ENCODE assay signal across 22 cellular contexts in genomic region chr10:110404825-110405224, GRCh38.
DNase-seq lines count a peak whose midpoint lies in the region; ATAC-seq and TF ChIP-seq lines count a peak whose summit lies in the region.
"Had no signal": no experiment of that assay in that cellular context is flagged by ENCODE, and none has a peak within 500 bp of the region (broad histone marks: within the 10 kb centered on the region; RNA-seq: fewer than 3 reads in every experiment).

No MANE protein-coding gene starts in this region.

- intact Hi-C loops in natural killer cell (cut with micrococcal nuclease) (no loop called here), prostate gland (cut with DNase I) (no loop called here)

- H3K4me3 ChIP-seq in mesenchymal stem cell (ENCODE audit: insufficient read depth in 1 of 2, low read depth in 1 of 2, low read length in 2 of 2) (no peak overlapping the region), tibial nerve (no peak overlapping the region), prostate gland (no peak overlapping the region)
- H3K4me3 ChIP-seq: GM23248 had no signal

- peak overlapping the region; percentile 10 for H4K8ac ChIP-seq in mesenchymal stem cell (ENCODE audit: low read length)

- no peaks in the 10 kb centered on the region for H3K9me3 ChIP-seq in mesenchymal stem cell (ENCODE audit: control insufficient read depth, low read length)
- no peaks in the 10 kb centered on the region for H3K9me3 ChIP-seq in tibial nerve
- no peaks in the 10 kb centered on the region for H3K9me3 ChIP-seq in prostate gland
- H3K9me3 ChIP-seq: BE2C had no signal

- no peak for DNase-seq in natural killer cell treated with Interleukin-12 subunit alpha and Interleukin-12 subunit beta and Interleukin-15 and Interleukin-18, amount 100 ng/mL, for 72 hours (ENCODE audit: low spot score)
- DNase-seq in natural killer cell: no peak
- DNase-seq in cerebellar cortex (ENCODE audit: low spot score): peak; percentile 96
- DNase-seq in mesenchymal stem cell: no peak
- no peak for DNase-seq in tibial nerve (ENCODE audit: low spot score in 2 of 2)
- DNase-seq in prostate gland (ENCODE audit: low spot score): no peak
- DNase-seq in NCI-H1092 (lab: John Stamatoyannopoulos, UW): no peak
- DNase-seq: 8988T; BE2C; CD4-positive, CD25-positive, alpha-beta regulatory T cell; COR-L47; DMS153; GF-D8; NCI-H1105; NCI-H1694; NCI-H2081 treated with DMSO at 0.1 percent for 48 hours; NCI-H748 treated with DMSO at 0.1 percent for 48 hours; NK-92 treated with Interleukin-12 subunit alpha and Interleukin-12 subunit beta, amount 100 ng/mL, for 24 hours; Right ventricle myocardium superior had no signal

- H2BK5ac ChIP-seq in mesenchymal stem cell (ENCODE audit: low read depth, low read length, poor library complexity, severe bottlenecking): no peak overlapping the region

- no peak overlapping the region for H3K18ac ChIP-seq in mesenchymal stem cell (ENCODE audit: low read depth in 1 of 2, low read length in 2 of 2)

- H3K27me3 Mint-ChIP-seq in natural killer cell treated with Interleukin-12 subunit alpha and Interleukin-12 subunit beta and Interleukin-15 and Interleukin-18, amount 100 ng/mL, for 72 hours: peaks cover 0 to 3% of the 10 kb centered on the region in 2 donors
- H3K27me3 Mint-ChIP-seq in natural killer cell (ENCODE audit: low read depth in 2 of 2): peaks cover 17 to 25% of the 10 kb centered on the region in 2 donors

- H3K36me3 Mint-ChIP-seq in natural killer cell treated with Interleukin-12 subunit alpha and Interleukin-12 subunit beta and Interleukin-15 and Interleukin-18, amount 100 ng/mL, for 72 hours: no peaks in the 10 kb centered on the region
- H3K36me3 Mint-ChIP-seq in natural killer cell: no peaks in the 10 kb centered on the region
- H3K36me3 Mint-ChIP-seq: CD4-positive, CD25-positive, alpha-beta regulatory T cell had no signal

- no peak overlapping the region for H3K4me2 ChIP-seq in mesenchymal stem cell (ENCODE audit: low read length, poor library complexity, severe bottlenecking)

- no peak overlapping the region for H2BK120ac ChIP-seq in mesenchymal stem cell (ENCODE audit: low read depth, low read length)

- TF ChIP-seq CTCF in natural killer cell (IDR thresholded peaks at IDR 0.05) (no peak), tibial nerve (IDR thresholded peaks at IDR 0.05) (no peak), prostate gland (IDR thresholded peaks at IDR 0.05) (no peak)

- H3K9me3 Mint-ChIP-seq in natural killer cell treated with Interleukin-12 subunit alpha and Interleukin-12 subunit beta and Interleukin-15 and Interleukin-18, amount 100 ng/mL, for 72 hours: no peaks in the 10 kb centered on the region
- H3K9me3 Mint-ChIP-seq in natural killer cell: no peaks in the 10 kb centered on the region

- H3K4ac ChIP-seq in mesenchymal stem cell (ENCODE audit: low read depth in 1 of 2, low read length in 2 of 2): no peak overlapping the region

- peak overlapping the region; percentile 90 for H2BK15ac ChIP-seq in mesenchymal stem cell (ENCODE audit: low read depth, poor library complexity, severe bottlenecking)

- 81% methylated on average over 8 of the region's 8 CpGs for WGBS in mesenchymal stem cell
- 87 to 89% methylated on average over 8 of the region's 8 CpGs for WGBS in tibial nerve, 2 donors
- WGBS in prostate gland: 77% methylated on average over 8 of the region's 8 CpGs

- H3K4me1 Mint-ChIP-seq in natural killer cell treated with Interleukin-12 subunit alpha and Interleukin-12 subunit beta and Interleukin-15 and Interleukin-18, amount 100 ng/mL, for 72 hours (ENCODE audit: low read depth in 2 of 2): peaks cover 33 to 43% of the 10 kb centered on the region in 2 donors
- H3K4me1 Mint-ChIP-seq in natural killer cell: peaks cover 0 to 14% of the 10 kb centered on the region in 2 donors

- no peak for TF ChIP-seq POLR2A in tibial nerve (IDR thresholded peaks at IDR 0.05)
- TF ChIP-seq POLR2A in prostate gland (IDR thresholded peaks at IDR 0.05): no peak

- no peak for TF ChIP-seq EP300 in tibial nerve (IDR thresholded peaks at IDR 0.05)

- H3K9ac ChIP-seq in mesenchymal stem cell (ENCODE audit: low read length): no peak overlapping the region
- H3K9ac ChIP-seq: GM23248 had no signal

- no peaks in the 10 kb centered on the region for H3K79me1 ChIP-seq in mesenchymal stem cell (replicated peaks; ENCODE audit: low read length, poor library complexity, severe bottlenecking)

- H2AK5ac ChIP-seq in mesenchymal stem cell (ENCODE audit: low read length, severe bottlenecking): peak overlapping the region; percentile 50

- H3K36me3 ChIP-seq in mesenchymal stem cell (ENCODE audit: control insufficient read depth in 1 of 2, insufficient read depth in 2 of 2, low read depth in 1 of 2, low read length in 2 of 2): no peaks in the 10 kb centered on the region
- no peaks in the 10 kb centered on the region for H3K36me3 ChIP-seq in tibial nerve
- H3K36me3 ChIP-seq in prostate gland: no peaks in the 10 kb centered on the region
- H3K36me3 ChIP-seq: BE2C had no signal

- H3K4me3 Mint-ChIP-seq in natural killer cell treated with Interleukin-12 subunit alpha and Interleukin-12 subunit beta and Interleukin-15 and Interleukin-18, amount 100 ng/mL, for 72 hours: no peak overlapping the region
- no peak overlapping the region for H3K4me3 Mint-ChIP-seq in natural killer cell
- H3K4me3 Mint-ChIP-seq: CD4-positive, CD25-positive, alpha-beta regulatory T cell had no signal

- H2BK12ac ChIP-seq in mesenchymal stem cell (ENCODE audit: low read length in 2 of 2): peak overlapping the region; percentile 15 to 52

- H3K27me3 ChIP-seq in mesenchymal stem cell (ENCODE audit: control insufficient read depth in 1 of 2, insufficient read depth in 1 of 2, low read length in 2 of 2): no peaks in the 10 kb centered on the region
- H3K27me3 ChIP-seq in tibial nerve: no peaks in the 10 kb centered on the region
- no peaks in the 10 kb centered on the region for H3K27me3 ChIP-seq in prostate gland (replicated peaks; ENCODE audit: insufficient read depth)
- H3K27me3 ChIP-seq: BE2C had no signal

- H3K23ac ChIP-seq in mesenchymal stem cell (ENCODE audit: low read length in 2 of 2): no peak overlapping the region

- peak overlapping the region; percentile 75 for H4K91ac ChIP-seq in mesenchymal stem cell (ENCODE audit: low read length)

- peak overlapping the region in 1 of 2 experiments; percentile 68 for H3K14ac ChIP-seq in mesenchymal stem cell (ENCODE audit: low read length in 2 of 2)

- no peak for ATAC-seq in natural killer cell treated with Interleukin-12 subunit alpha and Interleukin-12 subunit beta and Interleukin-15 and Interleukin-18, amount 100 ng/mL, for 72 hours
- ATAC-seq in natural killer cell (no peak), HG03108 (IDR thresholded peaks at IDR 0.05; ENCODE audit: unreplicated experiment) (no peak)
- ATAC-seq: HCT116 had no signal

- H3K27ac Mint-ChIP-seq in natural killer cell treated with Interleukin-12 subunit alpha and Interleukin-12 subunit beta and Interleukin-15 and Interleukin-18, amount 100 ng/mL, for 72 hours: peak overlapping the region; percentile 14 to 62
- no peak overlapping the region for H3K27ac Mint-ChIP-seq in natural killer cell

- no peak overlapping the region for H2AFZ ChIP-seq in mesenchymal stem cell (ENCODE audit: low read depth, low read length)
- H2AFZ ChIP-seq: GM23248 had no signal

- H3K4me1 ChIP-seq in mesenchymal stem cell (ENCODE audit: control insufficient read depth, insufficient read depth, low read depth, low read length): peaks cover 15% of the 10 kb centered on the region
- H3K4me1 ChIP-seq in tibial nerve: peaks cover 0 to under 1% (median 0%) of the 10 kb centered on the region in 4 donors
- no peaks in the 10 kb centered on the region for H3K4me1 ChIP-seq in prostate gland (replicated peaks)

- H3K27ac ChIP-seq in mesenchymal stem cell (ENCODE audit: low read length, poor library complexity, severe bottlenecking) (no peak overlapping the region), tibial nerve (no peak overlapping the region), prostate gland (no peak overlapping the region)
- H3K27ac ChIP-seq: GM23248 had no signal

Comparison
In these comparisons a context has a peak if more than half of its experiments do, and no peak if none do; other contexts are left out.
1. H3K27ac Mint-ChIP-seq: peak in natural killer cell treated with Interleukin-12 subunit alpha and Interleukin-12 subunit beta and Interleukin-15 and Interleukin-18, amount 100 ng/mL, for 72 hours (2 of 2); none in natural killer cell (0 of 2).